Comparison of ENCODE assay signal across 20 cellular contexts in genomic region chr20:48601798-48602197, GRCh38.
"Had no signal": no experiment of that assay in that cellular context is flagged by ENCODE, and none has a peak within 500 bp of the region (broad histone marks: within the 10 kb centered on the region; RNA-seq: fewer than 3 reads in every experiment).

No MANE protein-coding gene starts in this region.

- H3K27ac Mint-ChIP-seq: activated B cell treated with CpG ODN at 0.5 μM for 24 hours; activated CD4-positive, alpha-beta T cell treated with anti-CD3 and anti-CD28 coated beads for 36 hours; activated CD8-positive, alpha-beta T cell treated with anti-CD3 and anti-CD28 coated beads for 36 hours; activated naive CD4-positive, alpha-beta T cell treated with anti-CD3 and anti-CD28 coated beads, Interleukin-2, amount 50 U/mL, for 72 hours; activated T-helper 17 cell treated with anti-CD3 and anti-CD28 coated beads, Interleukin-2, amount 50 U/mL, for 72 hours; IgD-negative memory B cell; T-cell had no signal

- DNase-seq: activated B cell treated with CpG ODN at 0.5 μM for 24 hours; activated CD4-positive, alpha-beta T cell treated with anti-CD3 and anti-CD28 coated beads for 36 hours; activated CD8-positive, alpha-beta T cell treated with anti-CD3 and anti-CD28 coated beads for 36 hours; activated T-cell treated with anti-CD3 and anti-CD28 coated beads, Interleukin-2, amount 50 U/mL, for 48 hours; amygdala; KG1; NCI-H1092; NCI-H1930; NCI-H345; NCI-H510A; NCI-H526 treated with DMSO at 0.1 percent for 48 hours; NK-92 treated with Interleukin-12 subunit alpha and Interleukin-12 subunit beta, amount 100 ng/mL, for 24 hours; OCI-M1; T-cell; T-helper 2 cell; T1000 had no signal

- H3K4me1 Mint-ChIP-seq: activated CD4-positive, alpha-beta T cell treated with anti-CD3 and anti-CD28 coated beads for 36 hours; activated T-helper 17 cell treated with anti-CD3 and anti-CD28 coated beads, Interleukin-2, amount 50 U/mL, for 72 hours; T-cell had no signal

- H3K27me3 Mint-ChIP-seq: activated CD4-positive, alpha-beta T cell treated with anti-CD3 and anti-CD28 coated beads for 36 hours; activated CD8-positive, alpha-beta T cell treated with anti-CD3 and anti-CD28 coated beads for 36 hours had no signal

- H3K4me3 Mint-ChIP-seq: activated B cell treated with CpG ODN at 0.5 μM for 24 hours; activated CD4-positive, alpha-beta T cell treated with anti-CD3 and anti-CD28 coated beads for 36 hours; activated CD8-positive, alpha-beta T cell treated with anti-CD3 and anti-CD28 coated beads for 36 hours; activated T-helper 17 cell treated with anti-CD3 and anti-CD28 coated beads, Interleukin-2, amount 50 U/mL, for 72 hours; brain; IgD-negative memory B cell; T-cell had no signal

- H3K36me3 Mint-ChIP-seq: activated naive CD4-positive, alpha-beta T cell treated with anti-CD3 and anti-CD28 coated beads, Interleukin-2, amount 50 U/mL, for 72 hours; brain; T-cell had no signal

- H3K9me3 Mint-ChIP-seq: activated B cell treated with CpG ODN at 0.5 μM for 24 hours; activated CD8-positive, alpha-beta T cell treated with anti-CD3 and anti-CD28 coated beads for 36 hours; activated naive CD4-positive, alpha-beta T cell treated with anti-CD3 and anti-CD28 coated beads, Interleukin-2, amount 50 U/mL, for 72 hours; activated T-helper 17 cell treated with anti-CD3 and anti-CD28 coated beads, Interleukin-2, amount 50 U/mL, for 72 hours; T-cell had no signal
